8 cellular contexts compared by ENCODE assay signal in the genomic region with DNA sequence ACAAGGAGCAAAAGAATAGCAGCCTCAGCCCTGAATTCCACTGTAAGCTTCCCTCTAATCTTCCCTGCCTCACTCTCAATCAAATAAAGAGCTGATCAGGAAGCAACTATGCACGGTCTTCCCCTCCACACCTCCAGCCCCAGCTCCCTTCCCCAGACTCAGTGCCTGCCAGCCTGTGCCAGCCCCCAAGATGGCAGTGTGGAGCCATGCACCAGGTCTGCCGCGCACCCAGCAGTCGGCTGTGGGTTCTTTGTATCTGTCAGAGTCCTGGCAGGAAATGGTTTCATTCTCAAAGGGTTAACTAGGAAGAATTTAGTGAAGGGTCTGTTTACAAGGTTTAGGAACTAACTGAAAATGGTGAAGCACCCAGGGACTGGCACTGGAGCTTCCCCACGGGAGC.
DNase-seq lines count a peak whose midpoint lies in the region; ATAC-seq and TF ChIP-seq lines count a peak whose summit lies in the region.
"Not testable (repeated sequence)": the region's sequence is repeated elsewhere in the genome, so short reads cannot be mapped to it uniquely, and the experiment has no call there.

No MANE protein-coding gene starts in this region.

- intact Hi-C loops in thyroid gland (cut with DNase I): not testable (repeated sequence)

- H3K27me3 ChIP-seq in RWPE2 (ENCODE audit: insufficient read depth, poor library complexity, severe bottlenecking); thyroid gland: not testable (repeated sequence)

- not testable (repeated sequence) for ATAC-seq in RWPE2 (ENCODE audit: low read depth)

- H3K36me3 ChIP-seq in RWPE2 (ENCODE audit: low read depth); thyroid gland: not testable (repeated sequence)

- not testable (repeated sequence) for H3K27ac ChIP-seq in RWPE2 (ENCODE audit: poor library complexity, severe bottlenecking); thyroid gland

- 1 to 10% methylated on average over 4 to 5 of the region's 5 CpGs for WGBS in thyroid gland, 2 donors

- TF ChIP-seq POLR2A in thyroid gland (IDR thresholded peaks at IDR 0.05): not testable (repeated sequence)

- not testable (repeated sequence) for H3K9me3 ChIP-seq in RWPE2 (ENCODE audit: severe bottlenecking); thyroid gland

- DNase-seq in ELR (ENCODE audit: low read depth): peak; percentile 56
- peak; percentile 53 for DNase-seq in MV-4-11 (lab: John Stamatoyannopoulos, UW)
- DNase-seq in RWPE2 (ENCODE audit: low spot score): not testable (repeated sequence)
- DNase-seq in activated CD8-positive, alpha-beta memory T cell treated with anti-CD3 and anti-CD28 coated beads, Interleukin-2, amount 50 U/mL, for 4 hours: peak; percentile 15
- peak; percentile 49 for DNase-seq in choroid plexus epithelial cell (ENCODE audit: low read depth)
- peak in 31 of 51 donors; percentile 0 to 45 (median 10) for DNase-seq in hypothalamus (lab: John Stamatoyannopoulos, UW)
- DNase-seq in pons (ENCODE audit: low spot score): peak; percentile 7
- peak; percentile 4 to 26 for DNase-seq in thyroid gland

- not testable (repeated sequence) for H3K4me3 ChIP-seq in RWPE2 (ENCODE audit: severe bottlenecking); choroid plexus epithelial cell (ENCODE audit: low read depth, low read length); thyroid gland (replicated peaks in 1 of 3)

- H3K4me1 ChIP-seq in RWPE2 (ENCODE audit: insufficient read depth, poor library complexity, severe bottlenecking); thyroid gland: not testable (repeated sequence)

- TF ChIP-seq CTCF in RWPE2 (IDR thresholded peaks at IDR 0.05; ENCODE audit: poor library complexity, severe bottlenecking) (peak; percentile 63), choroid plexus epithelial cell (conservative IDR thresholded peaks at IDR 0.05; ENCODE audit: low read depth, low read length) (peak; percentile 55), thyroid gland (IDR thresholded peaks at IDR 0.05) (peak in 2 of 6 experiments; percentile 27 to 28)
